In the genomic region with DNA sequence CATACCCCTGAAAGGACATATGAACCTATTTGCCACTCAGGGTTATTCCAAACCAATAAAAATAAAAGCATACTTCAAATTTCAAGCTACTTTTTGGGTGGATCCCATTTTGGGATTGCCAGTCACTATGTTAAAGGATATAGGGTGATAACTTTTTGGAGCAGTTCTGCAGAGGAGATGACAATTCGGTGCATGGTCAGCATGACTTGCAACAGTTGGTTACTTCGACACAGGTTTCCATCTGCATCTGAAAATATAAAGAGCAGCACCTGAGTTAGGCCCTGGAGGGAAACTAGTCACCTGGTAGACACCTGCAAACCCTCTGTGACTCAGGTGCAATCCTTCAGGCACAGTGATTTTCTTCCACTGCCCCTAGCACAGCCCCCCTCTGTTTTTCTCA, we compare ENCODE assay signal across 24 cellular contexts. TPM values are rescaled to one million over a fixed set of nuclear protein-coding genes. Genes with fewer than 3 reads are reported as not detected.
DNase-seq lines count a peak whose midpoint lies in the region; ATAC-seq, FAIRE-seq and TF ChIP-seq lines count a peak whose summit lies in the region.
"Had no signal": no experiment of that assay in that cellular context is flagged by ENCODE, and none has a peak within 500 bp of the region (broad histone marks: within the 10 kb centered on the region; RNA-seq: fewer than 3 reads in every experiment).

No MANE protein-coding gene starts in this region.

- no peak for DNase-seq in activated CD8-positive, alpha-beta memory T cell treated with anti-CD3 and anti-CD28 coated beads, Interleukin-2, amount 10 ng/mL, durations not matched to agents 7 days and 5 days
- no peak for DNase-seq in activated CD8-positive, alpha-beta memory T cell treated with anti-CD3 and anti-CD28 coated beads for 24 hours
- no peak for DNase-seq in T-cell
- DNase-seq in K562 (ENCODE audit: extremely low read depth in 1 of 4, low spot score in 3 of 4), result no peak
- no peak for DNase-seq in NCI-H2107 (lab: John Stamatoyannopoulos, UW)
- DNase-seq in NCI-H2196 treated with DMSO at 0.1 percent for 48 hours (lab: John Stamatoyannopoulos, UW; ENCODE audit: unreplicated experiment), result no peak
- DNase-seq: AML-193, C1 segment of cervical spinal cord, Calu3, DMS153, GM23248, MG63, NCI-H1417, NCI-H1694 treated with DMSO at 0.1 percent for 48 hours, NCI-H2081 treated with DMSO at 0.1 percent for 48 hours, NCI-H526 treated with DMSO at 0.1 percent for 48 hours, OCI-M1, SJCRH30 had no signal

- no peak for TF ChIP-seq POLR2A in K562 (conservative IDR thresholded peaks at IDR 0.05)

- in situ Hi-C loops in K562 (cut with MboI), result no loop called here

- no peak for FAIRE-seq in K562 (lab: Jason Lieb, UNC)
- FAIRE-seq: GM12891, RCC 7860 had no signal

- H3K4me3 ChIP-seq in K562, result no peak overlapping the region
- H3K4me3 ChIP-seq: GM23248, HAP-1, MG63, SJCRH30 had no signal

- TF ChIP-seq EP300 in K562 (IDR thresholded peaks at IDR 0.05; ENCODE audit: low read length), result no peak

- intact Hi-C loops in K562 (cut with micrococcal nuclease), result no loop called here

- H4K20me1 ChIP-seq in K562 (replicated peaks; ENCODE audit: control insufficient read depth, insufficient read depth, low read length), result no peaks in the 10 kb centered on the region

- no peaks in the 10 kb centered on the region; a peak in 2 of 5 replicates for H3K27me3 ChIP-seq in K562 (ENCODE audit: control insufficient read depth in 2 of 2, insufficient read depth in 2 of 2, low read length in 2 of 2)
- H3K27me3 ChIP-seq: MG63 had no signal

- CTCF ChIA-PET in activated CD8-positive, alpha-beta memory T cell treated with anti-CD3 and anti-CD28 coated beads, Interleukin-2, amount 10 ng/mL, durations not matched to agents 7 days and 5 days (lab: Charles Lee), result interaction anchor here (0.7 to 1.5 kb wide), 3 partner anchors 133 to 173 kb away, joined by 3 to 5 read pairs (median 3); no protein-coding TSS in a partner anchor
- CTCF ChIA-PET in T-cell (lab: Charles Lee) (no interaction called here), K562 (lab: Yijun Ruan, JAX; ENCODE audit: low intra/inter-chr PET ratio) (no interaction called here)

- H3K4me1 ChIP-seq in K562 (replicated peaks in 1 of 2; ENCODE audit: control insufficient read depth in 2 of 2, insufficient read depth in 2 of 2, low read length in 2 of 2), result no peaks in the 10 kb centered on the region; a peak in 1 of 5 replicates
- H3K4me1 ChIP-seq: HAP-1, SJCRH30 had no signal

- no peak for TF ChIP-seq RAD21 in K562 (CRISPR knock-in tag; conservative IDR thresholded peaks at IDR 0.05 in 1 of 2, IDR thresholded peaks at IDR 0.05 in 1 of 2)

- no peak overlapping the region for H3K4me2 ChIP-seq in K562 (ENCODE audit: insufficient read depth, low read length)

- no peaks in the 10 kb centered on the region for H3K9me3 ChIP-seq in K562 (replicated peaks; ENCODE audit: control insufficient read depth, insufficient read depth, low read depth, low read length)
- H3K9me3 ChIP-seq: HAP-1, MG63, SJCRH30 had no signal

- POLR2A ChIA-PET in T-cell (lab: Charles Lee) (no interaction called here), K562 (lab: Yijun Ruan, JAX) (no interaction called here)

- no peak for TF ChIP-seq CTCF in K562 (IDR thresholded peaks at IDR 0.05 in 2 of 3, conservative IDR thresholded peaks at IDR 0.05 in 1 of 3; ENCODE audit: insufficient read depth in 2 of 3, low read depth in 1 of 3, low read length in 3 of 3)

- H3K4me3 Mint-ChIP-seq in activated CD8-positive, alpha-beta memory T cell treated with anti-CD3 and anti-CD28 coated beads, Interleukin-2, amount 10 ng/mL, durations not matched to agents 7 days and 5 days, result no peak overlapping the region
- no peak overlapping the region for H3K4me3 Mint-ChIP-seq in T-cell

- no peak overlapping the region for H3K27ac ChIP-seq in K562 (ENCODE audit: extremely low read depth, low read depth, low read length)
- H3K27ac ChIP-seq: GM23248, SJCRH30 had no signal

- no peaks in the 10 kb centered on the region for H3K9me1 ChIP-seq in K562 (ENCODE audit: control insufficient read depth, insufficient read depth, low read length)

- no peaks in the 10 kb centered on the region for H3K36me3 ChIP-seq in K562 (ENCODE audit: control insufficient read depth, insufficient read depth, low read length)
- H3K36me3 ChIP-seq: HAP-1, MG63, SJCRH30 had no signal

- peaks cover 81% of the 10 kb centered on the region for H3K4me1 Mint-ChIP-seq in activated CD8-positive, alpha-beta memory T cell treated with anti-CD3 and anti-CD28 coated beads, Interleukin-2, amount 10 ng/mL, durations not matched to agents 7 days and 5 days
- H3K4me1 Mint-ChIP-seq in T-cell, result peaks cover 77 to 85% (median 85%) of the 10 kb centered on the region in 3 donors

- H3K79me2 ChIP-seq in K562 (ENCODE audit: control insufficient read depth, insufficient read depth, low read length), result no peaks in the 10 kb centered on the region

- H3K36me3 Mint-ChIP-seq in activated CD8-positive, alpha-beta memory T cell treated with anti-CD3 and anti-CD28 coated beads, Interleukin-2, amount 10 ng/mL, durations not matched to agents 7 days and 5 days, result peaks cover 83% of the 10 kb centered on the region
- peaks cover 64% of the 10 kb centered on the region for H3K36me3 Mint-ChIP-seq in T-cell

- no peaks in the 10 kb centered on the region for H3K9me3 Mint-ChIP-seq in activated CD8-positive, alpha-beta memory T cell treated with anti-CD3 and anti-CD28 coated beads, Interleukin-2, amount 10 ng/mL, durations not matched to agents 7 days and 5 days (ENCODE audit: low read depth)
- peaks cover 0 to 7% (median 0%) of the 10 kb centered on the region in 3 donors for H3K9me3 Mint-ChIP-seq in T-cell

- no peak overlapping the region for H3K9ac ChIP-seq in K562 (ENCODE audit: insufficient read depth in 1 of 2, low read depth in 2 of 2, low read length in 2 of 2)
- H3K9ac ChIP-seq: GM23248 had no signal

- no TSS peak for BruUV-seq in K562 (replicated peaks; lab: Mats Ljungman, UMichigan)

- no peak overlapping the region for H2AFZ ChIP-seq in K562 (ENCODE audit: low read depth, low read length)
- H2AFZ ChIP-seq: GM23248 had no signal

- ATAC-seq in activated CD8-positive, alpha-beta memory T cell treated with anti-CD3 and anti-CD28 coated beads, Interleukin-2, amount 10 ng/mL, durations not matched to agents 7 days and 5 days, result no peak
- ATAC-seq in T-cell (replicated peaks in 1 of 4), result no peak
- ATAC-seq in K562, result no peak
- ATAC-seq in HG02623 (IDR thresholded peaks at IDR 0.05; ENCODE audit: unreplicated experiment), result no peak

- H3K27me3 Mint-ChIP-seq in activated CD8-positive, alpha-beta memory T cell treated with anti-CD3 and anti-CD28 coated beads, Interleukin-2, amount 10 ng/mL, durations not matched to agents 7 days and 5 days, result no peaks in the 10 kb centered on the region
- no peaks in the 10 kb centered on the region for H3K27me3 Mint-ChIP-seq in T-cell

- WGBS in K562 (ENCODE audit: insufficient coverage, low coverage, missing lambda C conversion rate), result 0% methylated on average over 2 of the region's 2 CpGs

- H3K27ac Mint-ChIP-seq in activated CD8-positive, alpha-beta memory T cell treated with anti-CD3 and anti-CD28 coated beads, Interleukin-2, amount 10 ng/mL, durations not matched to agents 7 days and 5 days, result peak overlapping the region; percentile 25
- H3K27ac Mint-ChIP-seq in T-cell, result peak overlapping the region; percentile 71 to 76

TF ChIP-seq in K562, 482 proteins besides CTCF, POLR2A, EP300 and RAD21 (continues in another document):
- TF ChIP-seq POU5F1 (IDR thresholded peaks at IDR 0.05; ENCODE audit: borderline replicate concordance, low read depth, low read length, partially characterized antibody), result no peak
- TF ChIP-seq FOXP1 (CRISPR knock-in tag; IDR thresholded peaks at IDR 0.05), result no peak
- TF ChIP-seq EZH2 (IDR thresholded peaks at IDR 0.05; ENCODE audit: borderline replicate concordance, low read depth, low read length), result no peak
- TF ChIP-seq ZNF316 (IDR thresholded peaks at IDR 0.05), result peak; percentile 73
- TF ChIP-seq ZNF431 (CRISPR knock-in tag; IDR thresholded peaks at IDR 0.05), result no peak
- TF ChIP-seq, protein P1, sequence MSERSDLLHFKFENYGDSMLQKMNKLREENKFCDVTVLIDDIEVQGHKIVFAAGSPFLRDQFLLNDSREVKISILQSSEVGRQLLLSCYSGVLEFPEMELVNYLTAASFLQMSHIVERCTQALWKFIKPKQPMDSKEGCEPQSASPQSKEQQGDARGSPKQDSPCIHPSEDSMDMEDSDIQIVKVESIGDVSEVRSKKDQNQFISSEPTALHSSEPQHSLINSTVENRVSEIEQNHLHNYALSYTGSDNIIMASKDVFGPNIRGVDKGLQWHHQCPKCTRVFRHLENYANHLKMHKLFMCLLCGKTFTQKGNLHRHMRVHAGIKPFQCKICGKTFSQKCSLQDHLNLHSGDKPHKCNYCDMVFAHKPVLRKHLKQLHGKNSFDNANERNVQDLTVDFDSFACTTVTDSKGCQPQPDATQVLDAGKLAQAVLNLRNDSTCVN (CRISPR knock-in tag; IDR thresholded peaks at IDR 0.05), result no peak

RNA-seq across cellular contexts. Expression of a gene that starts 38.5 kb away (rescaled TPM):
- 100 to 1,000 TPM; 143 to 202 TPM for total RNA-seq in activated CD8-positive, alpha-beta memory T cell treated with anti-CD3 and anti-CD28 coated beads, Interleukin-2, amount 10 ng/mL, durations not matched to agents 7 days and 5 days
- 100 to 1,000 TPM; 118 to 148 (median 131) TPM for total RNA-seq in T-cell
- 0.49 and 1.2 TPM in 2 replicates for total RNA-seq in K562 (2011; cell fraction: chromatin; rRNA removed; ENCODE audit: low replicate concordance)
- 0.33 and 0.39 TPM in 2 replicates for total RNA-seq in K562 (2011; cell fraction: nucleolus; rRNA removed)
- 0.88 and 0.92 TPM in 2 replicates for total RNA-seq in K562 (2011; cell fraction: nucleoplasm; rRNA removed)
- total RNA-seq in K562 (2014; rRNA removed), result 0.23 and 0.49 TPM in 2 replicates
- 0.44 and 0.54 TPM in 2 replicates for total RNA-seq in K562 (2014; rRNA removed; fragmentation: Illumina TruSeq; extraction: Trizol)
- total RNA-seq in K562 (2015; rRNA removed; fragmentation: Illumina TruSeq; extraction: Trizol), result 0.26 and 0.33 TPM in 2 replicates
- 0.31 and 0.51 TPM in 2 replicates for total RNA-seq in K562 (2021)
- 0.12 and 0.38 TPM in 2 replicates for polyA plus RNA-seq in K562 (2011; rRNA removed)
- 0.12 and 0.19 TPM in 2 replicates for polyA plus RNA-seq in K562 (2011; cell fraction: cytosol; rRNA removed)
- 0.37 and 0.51 TPM in 2 replicates for polyA plus RNA-seq in K562 (2011; cell fraction: nucleus; rRNA removed)
- 0.35 and 1.2 TPM in 2 replicates for polyA plus RNA-seq in K562 (2012)
- polyA plus RNA-seq in K562 (2014; fragmentation: Illumina TruSeq; extraction: Trizol), result 0.30 and 0.60 TPM in 2 replicates
- under 1 TPM; 0.14 to 0.17 TPM for polyA plus RNA-seq in K562 (2014; fragmentation: Nextera tagmentation; extraction: Ambion mirVana)
- 0.27 and 0.72 TPM in 2 replicates for polyA plus RNA-seq in K562 (2014; rRNA removed)
- polyA minus RNA-seq in K562 (2011; rRNA and poly(A)+ RNA removed), result 0.21 and 0.24 TPM in 2 replicates
- not detected in 2 replicates for polyA minus RNA-seq in K562 (2011; cell fraction: cytosol; rRNA and poly(A)+ RNA removed)
- polyA minus RNA-seq in K562 (2011; cell fraction: nucleus; rRNA and poly(A)+ RNA removed), result 0.22 and 0.27 TPM in 2 replicates
- total RNA-seq: G401, LHCN-M2 had no signal

Comparison
In these comparisons a context has a peak if more than half of its experiments do, and no peak if none do; other contexts are left out.
1. RNA of a gene that starts 38.5 kb away (total RNA-seq): 143 to 202 TPM in activated CD8-positive, alpha-beta memory T cell treated with anti-CD3 and anti-CD28 coated beads, Interleukin-2, amount 10 ng/mL, durations not matched to agents 7 days and 5 days and 118 to 148 TPM in T-cell; 0.23 to 1.2 TPM in K562; every median in the first group is over 10 times any median in the second.